ENCODE assay signal across 18 cellular contexts in genomic region chr9:123407537-123407828, GRCh38. TPM values are rescaled to one million over a fixed set of nuclear protein-coding genes. Genes with fewer than 3 reads are reported as not detected.
"Had no signal": no experiment of that assay in that cellular context is flagged by ENCODE, and none has a peak within 500 bp of the region (broad histone marks: within the 10 kb centered on the region; RNA-seq: fewer than 3 reads in every experiment).

No MANE protein-coding gene starts in this region.

- H3K27ac ChIP-seq: brain microvascular endothelial cell, foreskin keratinocyte, tibial nerve had no signal

- H3K4me3 ChIP-seq: lung, tibial nerve had no signal

- H3K36me3 ChIP-seq: brain microvascular endothelial cell had no signal

- H3K9me3 ChIP-seq: tibial nerve had no signal

- H3K27me3 ChIP-seq: brain microvascular endothelial cell, foreskin keratinocyte, tibial nerve had no signal

- ATAC-seq: activated T-cell treated with anti-CD3 and anti-CD28 coated beads, Interleukin-2, amount 50 U/mL, for 72 hours; left colon had no signal

- H3K36me3 Mint-ChIP-seq: activated naive CD8-positive, alpha-beta T cell had no signal

- H3K4me3 Mint-ChIP-seq: activated B cell treated with CpG ODN at 0.5 μM for 24 hours; activated CD4-positive, alpha-beta T cell treated with anti-CD3 and anti-CD28 coated beads, Interleukin-2, amount 10 ng/mL, durations not matched to agents 7 days and 5 days; activated naive CD8-positive, alpha-beta T cell; activated T-cell treated with anti-CD3 and anti-CD28 coated beads, Interleukin-2, amount 50 U/mL, for 72 hours; T-helper 1 cell treated with Interleukin-12 subunit alpha and Interleukin-12 subunit beta and Interleukin-4 antibody, amounts not matched to agents 30 μg/mL and 1 μg/mL, for 36 hours had no signal

- H3K27ac Mint-ChIP-seq: activated B cell treated with CpG ODN at 0.5 μM for 24 hours; activated naive CD8-positive, alpha-beta T cell; activated T-cell treated with anti-CD3 and anti-CD28 coated beads, Interleukin-2, amount 50 U/mL, for 72 hours; T-helper 1 cell treated with Interleukin-12 subunit alpha and Interleukin-12 subunit beta and Interleukin-4 antibody, amounts not matched to agents 30 μg/mL and 1 μg/mL, for 36 hours had no signal

- H3K4me1 ChIP-seq: foreskin keratinocyte had no signal

- H3K4me1 Mint-ChIP-seq: activated B cell treated with CpG ODN at 0.5 μM for 24 hours; activated CD4-positive, alpha-beta T cell treated with anti-CD3 and anti-CD28 coated beads, Interleukin-2, amount 10 ng/mL, durations not matched to agents 7 days and 5 days had no signal

- DNase-seq: activated B cell treated with CpG ODN at 0.5 μM for 24 hours; activated CD4-positive, alpha-beta T cell treated with anti-CD3 and anti-CD28 coated beads, Interleukin-2, amount 10 ng/mL, durations not matched to agents 7 days and 5 days; activated CD8-positive, alpha-beta memory T cell treated with anti-CD3 and anti-CD28 coated beads, Interleukin-2, amount 50 U/mL, for 48 hours; activated gamma-delta T cell treated with Interleukin-2 at 50 U/mL for 16 hours; activated T-cell treated with anti-CD3 and anti-CD28 coated beads, Interleukin-2, amount 50 U/mL, for 72 hours; amniotic stem cell; brain microvascular endothelial cell; effector CD8-positive, alpha-beta T cell; foreskin keratinocyte; left colon; midbrain; small intestine; stimulated activated CD4-positive, alpha-beta T cell treated with anti-CD3 and anti-CD28 coated beads, Interleukin-4, amount 100 ng/mL, for 24 hours; stimulated activated naive CD4-positive, alpha-beta T cell treated with Interleukin-2 at 50 U/mL for 16 hours had no signal

- H3K9me3 Mint-ChIP-seq: activated B cell treated with CpG ODN at 0.5 μM for 24 hours; activated CD4-positive, alpha-beta T cell treated with anti-CD3 and anti-CD28 coated beads, Interleukin-2, amount 10 ng/mL, durations not matched to agents 7 days and 5 days; activated T-cell treated with anti-CD3 and anti-CD28 coated beads, Interleukin-2, amount 50 U/mL, for 72 hours; T-helper 1 cell treated with Interleukin-12 subunit alpha and Interleukin-12 subunit beta and Interleukin-4 antibody, amounts not matched to agents 30 μg/mL and 1 μg/mL, for 36 hours had no signal

- H3K27me3 Mint-ChIP-seq: activated B cell treated with CpG ODN at 0.5 μM for 24 hours; activated CD4-positive, alpha-beta T cell treated with anti-CD3 and anti-CD28 coated beads, Interleukin-2, amount 10 ng/mL, durations not matched to agents 7 days and 5 days; activated naive CD8-positive, alpha-beta T cell had no signal

RNA-seq across cellular contexts. Expression of gene CRB2, which starts 51.5 kb away (rescaled TPM):
- total RNA-seq: activated CD4-positive, alpha-beta T cell treated with anti-CD3 and anti-CD28 coated beads, Interleukin-2, amount 10 ng/mL, durations not matched to agents 7 days and 5 days; activated T-cell treated with anti-CD3 and anti-CD28 coated beads, Interleukin-2, amount 50 U/mL, for 72 hours; foreskin keratinocyte had no signal
- polyA plus RNA-seq: foreskin keratinocyte had no signal
